ENCODE assay signal across 1 cellular context in genomic region chr11:66542362-66542761, GRCh38.
TF ChIP-seq lines count a peak whose summit lies in the region.

No MANE protein-coding gene starts in this region.

TF ChIP-seq in H1, 55 proteins besides CTCF, POLR2A, EP300 and RAD21:
- TF ChIP-seq CHD1 (IDR thresholded peaks at IDR 0.05; ENCODE audit: low read depth, low read length) = no peak
- TF ChIP-seq CREB1 (IDR thresholded peaks at IDR 0.05) = no peak
- TF ChIP-seq SIN3A (conservative IDR thresholded peaks at IDR 0.05 in 1 of 2, IDR thresholded peaks at IDR 0.05 in 1 of 2; ENCODE audit: low read depth in 1 of 2, low read length in 2 of 2) = no peak
- no peak for TF ChIP-seq E2F6 (IDR thresholded peaks at IDR 0.05)
- TF ChIP-seq ASH2L (IDR thresholded peaks at IDR 0.05; ENCODE audit: low read length) = no peak
- TF ChIP-seq CBX5 (IDR thresholded peaks at IDR 0.05; ENCODE audit: low read depth, low read length) = no peak
- no peak for TF ChIP-seq CHD7 (IDR thresholded peaks at IDR 0.05; ENCODE audit: insufficient replicate concordance, low read length)
- TF ChIP-seq HDAC2 (IDR thresholded peaks at IDR 0.05; ENCODE audit: borderline replicate concordance in 1 of 2, low read depth in 2 of 2, low read length in 2 of 2) = no peak
- TF ChIP-seq KDM4A (IDR thresholded peaks at IDR 0.05; ENCODE audit: low read depth, low read length, severe bottlenecking) = no peak
- no peak for TF ChIP-seq KDM1A (IDR thresholded peaks at IDR 0.05; ENCODE audit: borderline replicate concordance, low read length)
- TF ChIP-seq SP1 (IDR thresholded peaks at IDR 0.05; ENCODE audit: low read depth, low read length) = no peak
- TF ChIP-seq GABPA (IDR thresholded peaks at IDR 0.05; ENCODE audit: borderline replicate concordance, insufficient read depth, low read length) = no peak
- no peak for TF ChIP-seq SP4 (IDR thresholded peaks at IDR 0.05; ENCODE audit: low read length)
- TF ChIP-seq JUND (IDR thresholded peaks at IDR 0.05; ENCODE audit: low read length) = no peak
- no peak for TF ChIP-seq USF2 (IDR thresholded peaks at IDR 0.05; ENCODE audit: low read length)
- TF ChIP-seq RNF2 (IDR thresholded peaks at IDR 0.05; ENCODE audit: borderline replicate concordance, low read depth, low read length, missing control alignments, poor library complexity, severe bottlenecking) = no peak
- TF ChIP-seq SIRT6 (IDR thresholded peaks at IDR 0.05; ENCODE audit: low read length) = no peak
- TF ChIP-seq CTBP2 (IDR thresholded peaks at IDR 0.05; ENCODE audit: borderline replicate concordance, insufficient read depth, insufficient read length, low read length) = no peak
- TF ChIP-seq EGR1 (IDR thresholded peaks at IDR 0.05; ENCODE audit: borderline replicate concordance, low read depth, low read length) = no peak
- no peak for TF ChIP-seq TAF1 (IDR thresholded peaks at IDR 0.05; ENCODE audit: low read depth, low read length)
